In the genomic region with DNA sequence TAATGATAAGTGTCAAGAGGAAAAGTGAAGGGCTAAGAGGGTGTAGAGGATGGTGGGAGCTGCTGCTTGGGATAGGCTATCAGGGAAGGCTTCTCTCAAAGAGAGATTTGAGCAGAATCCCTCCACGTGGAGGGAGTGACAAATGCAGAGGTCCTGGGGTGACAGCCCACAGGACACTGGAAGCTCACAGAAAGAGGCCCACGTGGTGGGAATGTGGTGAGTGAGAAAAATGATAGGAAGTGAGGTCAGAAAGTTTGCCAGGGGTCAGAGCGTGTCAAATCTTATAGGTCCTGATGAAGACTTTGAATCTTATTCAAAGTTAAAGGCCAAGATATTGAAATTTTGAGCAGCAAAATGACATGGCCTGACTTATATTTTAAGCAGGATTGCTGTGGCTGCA, we compare ENCODE assay signal across 1 cellular context.
TF ChIP-seq lines count a peak whose summit lies in the region.

No MANE protein-coding gene starts in this region.

TF ChIP-seq in K562, 482 proteins besides CTCF, POLR2A, EP300 and RAD21 (continued from another document):
- TF ChIP-seq, protein P1, sequence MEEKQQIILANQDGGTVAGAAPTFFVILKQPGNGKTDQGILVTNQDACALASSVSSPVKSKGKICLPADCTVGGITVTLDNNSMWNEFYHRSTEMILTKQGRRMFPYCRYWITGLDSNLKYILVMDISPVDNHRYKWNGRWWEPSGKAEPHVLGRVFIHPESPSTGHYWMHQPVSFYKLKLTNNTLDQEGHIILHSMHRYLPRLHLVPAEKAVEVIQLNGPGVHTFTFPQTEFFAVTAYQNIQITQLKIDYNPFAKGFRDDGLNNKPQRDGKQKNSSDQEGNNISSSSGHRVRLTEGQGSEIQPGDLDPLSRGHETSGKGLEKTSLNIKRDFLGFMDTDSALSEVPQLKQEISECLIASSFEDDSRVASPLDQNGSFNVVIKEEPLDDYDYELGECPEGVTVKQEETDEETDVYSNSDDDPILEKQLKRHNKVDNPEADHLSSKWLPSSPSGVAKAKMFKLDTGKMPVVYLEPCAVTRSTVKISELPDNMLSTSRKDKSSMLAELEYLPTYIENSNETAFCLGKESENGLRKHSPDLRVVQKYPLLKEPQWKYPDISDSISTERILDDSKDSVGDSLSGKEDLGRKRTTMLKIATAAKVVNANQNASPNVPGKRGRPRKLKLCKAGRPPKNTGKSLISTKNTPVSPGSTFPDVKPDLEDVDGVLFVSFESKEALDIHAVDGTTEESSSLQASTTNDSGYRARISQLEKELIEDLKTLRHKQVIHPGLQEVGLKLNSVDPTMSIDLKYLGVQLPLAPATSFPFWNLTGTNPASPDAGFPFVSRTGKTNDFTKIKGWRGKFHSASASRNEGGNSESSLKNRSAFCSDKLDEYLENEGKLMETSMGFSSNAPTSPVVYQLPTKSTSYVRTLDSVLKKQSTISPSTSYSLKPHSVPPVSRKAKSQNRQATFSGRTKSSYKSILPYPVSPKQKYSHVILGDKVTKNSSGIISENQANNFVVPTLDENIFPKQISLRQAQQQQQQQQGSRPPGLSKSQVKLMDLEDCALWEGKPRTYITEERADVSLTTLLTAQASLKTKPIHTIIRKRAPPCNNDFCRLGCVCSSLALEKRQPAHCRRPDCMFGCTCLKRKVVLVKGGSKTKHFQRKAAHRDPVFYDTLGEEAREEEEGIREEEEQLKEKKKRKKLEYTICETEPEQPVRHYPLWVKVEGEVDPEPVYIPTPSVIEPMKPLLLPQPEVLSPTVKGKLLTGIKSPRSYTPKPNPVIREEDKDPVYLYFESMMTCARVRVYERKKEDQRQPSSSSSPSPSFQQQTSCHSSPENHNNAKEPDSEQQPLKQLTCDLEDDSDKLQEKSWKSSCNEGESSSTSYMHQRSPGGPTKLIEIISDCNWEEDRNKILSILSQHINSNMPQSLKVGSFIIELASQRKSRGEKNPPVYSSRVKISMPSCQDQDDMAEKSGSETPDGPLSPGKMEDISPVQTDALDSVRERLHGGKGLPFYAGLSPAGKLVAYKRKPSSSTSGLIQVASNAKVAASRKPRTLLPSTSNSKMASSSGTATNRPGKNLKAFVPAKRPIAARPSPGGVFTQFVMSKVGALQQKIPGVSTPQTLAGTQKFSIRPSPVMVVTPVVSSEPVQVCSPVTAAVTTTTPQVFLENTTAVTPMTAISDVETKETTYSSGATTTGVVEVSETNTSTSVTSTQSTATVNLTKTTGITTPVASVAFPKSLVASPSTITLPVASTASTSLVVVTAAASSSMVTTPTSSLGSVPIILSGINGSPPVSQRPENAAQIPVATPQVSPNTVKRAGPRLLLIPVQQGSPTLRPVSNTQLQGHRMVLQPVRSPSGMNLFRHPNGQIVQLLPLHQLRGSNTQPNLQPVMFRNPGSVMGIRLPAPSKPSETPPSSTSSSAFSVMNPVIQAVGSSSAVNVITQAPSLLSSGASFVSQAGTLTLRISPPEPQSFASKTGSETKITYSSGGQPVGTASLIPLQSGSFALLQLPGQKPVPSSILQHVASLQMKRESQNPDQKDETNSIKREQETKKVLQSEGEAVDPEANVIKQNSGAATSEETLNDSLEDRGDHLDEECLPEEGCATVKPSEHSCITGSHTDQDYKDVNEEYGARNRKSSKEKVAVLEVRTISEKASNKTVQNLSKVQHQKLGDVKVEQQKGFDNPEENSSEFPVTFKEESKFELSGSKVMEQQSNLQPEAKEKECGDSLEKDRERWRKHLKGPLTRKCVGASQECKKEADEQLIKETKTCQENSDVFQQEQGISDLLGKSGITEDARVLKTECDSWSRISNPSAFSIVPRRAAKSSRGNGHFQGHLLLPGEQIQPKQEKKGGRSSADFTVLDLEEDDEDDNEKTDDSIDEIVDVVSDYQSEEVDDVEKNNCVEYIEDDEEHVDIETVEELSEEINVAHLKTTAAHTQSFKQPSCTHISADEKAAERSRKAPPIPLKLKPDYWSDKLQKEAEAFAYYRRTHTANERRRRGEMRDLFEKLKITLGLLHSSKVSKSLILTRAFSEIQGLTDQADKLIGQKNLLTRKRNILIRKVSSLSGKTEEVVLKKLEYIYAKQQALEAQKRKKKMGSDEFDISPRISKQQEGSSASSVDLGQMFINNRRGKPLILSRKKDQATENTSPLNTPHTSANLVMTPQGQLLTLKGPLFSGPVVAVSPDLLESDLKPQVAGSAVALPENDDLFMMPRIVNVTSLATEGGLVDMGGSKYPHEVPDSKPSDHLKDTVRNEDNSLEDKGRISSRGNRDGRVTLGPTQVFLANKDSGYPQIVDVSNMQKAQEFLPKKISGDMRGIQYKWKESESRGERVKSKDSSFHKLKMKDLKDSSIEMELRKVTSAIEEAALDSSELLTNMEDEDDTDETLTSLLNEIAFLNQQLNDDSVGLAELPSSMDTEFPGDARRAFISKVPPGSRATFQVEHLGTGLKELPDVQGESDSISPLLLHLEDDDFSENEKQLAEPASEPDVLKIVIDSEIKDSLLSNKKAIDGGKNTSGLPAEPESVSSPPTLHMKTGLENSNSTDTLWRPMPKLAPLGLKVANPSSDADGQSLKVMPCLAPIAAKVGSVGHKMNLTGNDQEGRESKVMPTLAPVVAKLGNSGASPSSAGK (IDR thresholded peaks at IDR 0.05), result peak; percentile 79
- TF ChIP-seq ETV6 (IDR thresholded peaks at IDR 0.05; ENCODE audit: borderline replicate concordance in 1 of 2, low read depth in 2 of 2, low read length in 1 of 2) (no peak), ETV6 (CRISPR knock-in tag; IDR thresholded peaks at IDR 0.05; ENCODE audit: borderline replicate concordance) (no peak), MEIS2 (IDR thresholded peaks at IDR 0.05; ENCODE audit: partially characterized antibody) (no peak), ERF (CRISPR knock-in tag; IDR thresholded peaks at IDR 0.05) (no peak), HDAC8 (tag; IDR thresholded peaks at IDR 0.05) (no peak), POLR2G (IDR thresholded peaks at IDR 0.05; ENCODE audit: low read depth, low read length) (no peak), ZC3H11A (IDR thresholded peaks at IDR 0.05; ENCODE audit: low read depth, low read length) (no peak), NFATC3 (IDR thresholded peaks at IDR 0.05) (no peak), NBN (IDR thresholded peaks at IDR 0.05; ENCODE audit: low read depth) (no peak)
- TF ChIP-seq, protein P2, sequence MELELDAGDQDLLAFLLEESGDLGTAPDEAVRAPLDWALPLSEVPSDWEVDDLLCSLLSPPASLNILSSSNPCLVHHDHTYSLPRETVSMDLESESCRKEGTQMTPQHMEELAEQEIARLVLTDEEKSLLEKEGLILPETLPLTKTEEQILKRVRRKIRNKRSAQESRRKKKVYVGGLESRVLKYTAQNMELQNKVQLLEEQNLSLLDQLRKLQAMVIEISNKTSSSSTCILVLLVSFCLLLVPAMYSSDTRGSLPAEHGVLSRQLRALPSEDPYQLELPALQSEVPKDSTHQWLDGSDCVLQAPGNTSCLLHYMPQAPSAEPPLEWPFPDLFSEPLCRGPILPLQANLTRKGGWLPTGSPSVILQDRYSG (tag; conservative IDR thresholded peaks at IDR 0.05; ENCODE audit: low read depth), result no peak
- TF ChIP-seq, protein P3, sequence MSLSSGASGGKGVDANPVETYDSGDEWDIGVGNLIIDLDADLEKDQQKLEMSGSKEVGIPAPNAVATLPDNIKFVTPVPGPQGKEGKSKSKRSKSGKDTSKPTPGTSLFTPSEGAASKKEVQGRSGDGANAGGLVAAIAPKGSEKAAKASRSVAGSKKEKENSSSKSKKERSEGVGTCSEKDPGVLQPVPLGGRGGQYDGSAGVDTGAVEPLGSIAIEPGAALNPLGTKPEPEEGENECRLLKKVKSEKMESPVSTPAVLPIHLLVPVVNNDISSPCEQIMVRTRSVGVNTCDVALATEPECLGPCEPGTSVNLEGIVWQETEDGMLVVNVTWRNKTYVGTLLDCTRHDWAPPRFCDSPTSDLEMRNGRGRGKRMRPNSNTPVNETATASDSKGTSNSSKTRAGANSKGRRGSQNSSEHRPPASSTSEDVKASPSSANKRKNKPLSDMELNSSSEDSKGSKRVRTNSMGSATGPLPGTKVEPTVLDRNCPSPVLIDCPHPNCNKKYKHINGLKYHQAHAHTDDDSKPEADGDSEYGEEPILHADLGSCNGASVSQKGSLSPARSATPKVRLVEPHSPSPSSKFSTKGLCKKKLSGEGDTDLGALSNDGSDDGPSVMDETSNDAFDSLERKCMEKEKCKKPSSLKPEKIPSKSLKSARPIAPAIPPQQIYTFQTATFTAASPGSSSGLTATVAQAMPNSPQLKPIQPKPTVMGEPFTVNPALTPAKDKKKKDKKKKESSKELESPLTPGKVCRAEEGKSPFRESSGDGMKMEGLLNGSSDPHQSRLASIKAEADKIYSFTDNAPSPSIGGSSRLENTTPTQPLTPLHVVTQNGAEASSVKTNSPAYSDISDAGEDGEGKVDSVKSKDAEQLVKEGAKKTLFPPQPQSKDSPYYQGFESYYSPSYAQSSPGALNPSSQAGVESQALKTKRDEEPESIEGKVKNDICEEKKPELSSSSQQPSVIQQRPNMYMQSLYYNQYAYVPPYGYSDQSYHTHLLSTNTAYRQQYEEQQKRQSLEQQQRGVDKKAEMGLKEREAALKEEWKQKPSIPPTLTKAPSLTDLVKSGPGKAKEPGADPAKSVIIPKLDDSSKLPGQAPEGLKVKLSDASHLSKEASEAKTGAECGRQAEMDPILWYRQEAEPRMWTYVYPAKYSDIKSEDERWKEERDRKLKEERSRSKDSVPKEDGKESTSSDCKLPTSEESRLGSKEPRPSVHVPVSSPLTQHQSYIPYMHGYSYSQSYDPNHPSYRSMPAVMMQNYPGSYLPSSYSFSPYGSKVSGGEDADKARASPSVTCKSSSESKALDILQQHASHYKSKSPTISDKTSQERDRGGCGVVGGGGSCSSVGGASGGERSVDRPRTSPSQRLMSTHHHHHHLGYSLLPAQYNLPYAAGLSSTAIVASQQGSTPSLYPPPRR (CRISPR knock-in tag; IDR thresholded peaks at IDR 0.05; ENCODE audit: borderline replicate concordance), result no peak
- TF ChIP-seq, protein P4, sequence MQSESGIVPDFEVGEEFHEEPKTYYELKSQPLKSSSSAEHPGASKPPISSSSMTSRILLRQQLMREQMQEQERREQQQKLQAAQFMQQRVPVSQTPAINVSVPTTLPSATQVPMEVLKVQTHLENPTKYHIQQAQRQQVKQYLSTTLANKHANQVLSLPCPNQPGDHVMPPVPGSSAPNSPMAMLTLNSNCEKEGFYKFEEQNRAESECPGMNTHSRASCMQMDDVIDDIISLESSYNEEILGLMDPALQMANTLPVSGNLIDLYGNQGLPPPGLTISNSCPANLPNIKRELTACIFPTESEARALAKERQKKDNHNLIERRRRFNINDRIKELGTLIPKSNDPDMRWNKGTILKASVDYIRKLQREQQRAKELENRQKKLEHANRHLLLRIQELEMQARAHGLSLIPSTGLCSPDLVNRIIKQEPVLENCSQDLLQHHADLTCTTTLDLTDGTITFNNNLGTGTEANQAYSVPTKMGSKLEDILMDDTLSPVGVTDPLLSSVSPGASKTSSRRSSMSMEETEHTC (IDR thresholded peaks at IDR 0.05), result no peak
- TF ChIP-seq, protein P5, sequence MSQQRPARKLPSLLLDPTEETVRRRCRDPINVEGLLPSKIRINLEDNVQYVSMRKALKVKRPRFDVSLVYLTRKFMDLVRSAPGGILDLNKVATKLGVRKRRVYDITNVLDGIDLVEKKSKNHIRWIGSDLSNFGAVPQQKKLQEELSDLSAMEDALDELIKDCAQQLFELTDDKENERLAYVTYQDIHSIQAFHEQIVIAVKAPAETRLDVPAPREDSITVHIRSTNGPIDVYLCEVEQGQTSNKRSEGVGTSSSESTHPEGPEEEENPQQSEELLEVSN (IDR thresholded peaks at IDR 0.05; ENCODE audit: borderline replicate concordance in 1 of 2, extremely low read depth in 1 of 2, insufficient read depth in 1 of 2, insufficient read length in 1 of 2, low read depth in 1 of 2, low read length in 1 of 2, poor library complexity in 1 of 2, severe bottlenecking in 1 of 2), result peak in 1 of 2 experiments; percentile 8
